Comparison of ENCODE assay signal across 18 cellular contexts in genomic region chr5:147413266-147413665, GRCh38.
"Had no signal": no experiment of that assay in that cellular context is flagged by ENCODE, and none has a peak within 500 bp of the region (broad histone marks: within the 10 kb centered on the region; RNA-seq: fewer than 3 reads in every experiment).

No MANE protein-coding gene starts in this region.

- H3K27me3 Mint-ChIP-seq: activated CD4-positive, alpha-beta T cell treated with anti-CD3 and anti-CD28 coated beads, Interleukin-2, amount 10 ng/mL, durations not matched to agents 7 days and 5 days; activated naive CD4-positive, alpha-beta T cell treated with anti-CD3 and anti-CD28 coated beads, Interleukin-2, amount 10 ng/mL, durations not matched to agents 7 days and 5 days had no signal

- H3K9me3 Mint-ChIP-seq: activated CD4-positive, alpha-beta T cell treated with anti-CD3 and anti-CD28 coated beads, Interleukin-2, amount 10 ng/mL, durations not matched to agents 7 days and 5 days; activated naive CD4-positive, alpha-beta T cell treated with anti-CD3 and anti-CD28 coated beads, Interleukin-2, amount 10 ng/mL, durations not matched to agents 7 days and 5 days; activated T-helper 17 cell treated with anti-CD3 and anti-CD28 coated beads, Interleukin-2, amount 50 U/mL, for 72 hours; neural crest cell; stimulated activated effector memory CD8-positive, alpha-beta T cell treated with anti-CD3 and anti-CD28 coated beads, Interleukin-12 subunit alpha, Interleukin-12 subunit beta, amount 100 ng/mL, for 72 hours had no signal

- DNase-seq: activated CD4-positive, alpha-beta T cell treated with anti-CD3 and anti-CD28 coated beads, Interleukin-2, amount 10 ng/mL, durations not matched to agents 7 days and 5 days; activated CD4-positive, CD25-positive, alpha-beta regulatory T cell; activated naive CD4-positive, alpha-beta T cell treated with anti-CD3 and anti-CD28 coated beads, Interleukin-2, amount 10 ng/mL, durations not matched to agents 7 days and 5 days; activated T-cell treated with anti-CD3 and anti-CD28 coated beads for 4 hours; foreskin fibroblast; heart left ventricle; islet precursor cell; left lung; mesendoderm; ovary; retina; small intestine; T-helper 17 cell had no signal

- H3K27ac ChIP-seq: breast epithelium, left lung, ovary had no signal

- ATAC-seq: activated T-helper 17 cell treated with anti-CD3 and anti-CD28 coated beads, Interleukin-2, amount 50 U/mL, for 72 hours; esophagus mucosa; heart left ventricle; left lung; stimulated activated effector memory CD8-positive, alpha-beta T cell treated with anti-CD3 and anti-CD28 coated beads, Interleukin-12 subunit alpha, Interleukin-12 subunit beta, amount 100 ng/mL, for 72 hours; T-helper 17 cell had no signal

- H3K36me3 ChIP-seq: breast epithelium, left lung, ovary had no signal

- H3K4me3 Mint-ChIP-seq: activated CD4-positive, alpha-beta T cell treated with anti-CD3 and anti-CD28 coated beads, Interleukin-2, amount 10 ng/mL, durations not matched to agents 7 days and 5 days; activated naive CD4-positive, alpha-beta T cell treated with anti-CD3 and anti-CD28 coated beads, Interleukin-2, amount 10 ng/mL, durations not matched to agents 7 days and 5 days; activated T-helper 17 cell treated with anti-CD3 and anti-CD28 coated beads, Interleukin-2, amount 50 U/mL, for 72 hours; neural crest cell; stimulated activated effector memory CD8-positive, alpha-beta T cell treated with anti-CD3 and anti-CD28 coated beads, Interleukin-12 subunit alpha, Interleukin-12 subunit beta, amount 100 ng/mL, for 72 hours; T-helper 17 cell had no signal

- H3K36me3 Mint-ChIP-seq: activated naive CD4-positive, alpha-beta T cell treated with anti-CD3 and anti-CD28 coated beads, Interleukin-2, amount 10 ng/mL, durations not matched to agents 7 days and 5 days; stimulated activated effector memory CD8-positive, alpha-beta T cell treated with anti-CD3 and anti-CD28 coated beads, Interleukin-12 subunit alpha, Interleukin-12 subunit beta, amount 100 ng/mL, for 72 hours had no signal

- H3K4me3 ChIP-seq: breast epithelium, heart left ventricle, left lung, ovary had no signal

- H3K4me1 ChIP-seq: breast epithelium had no signal

- H3K4me1 Mint-ChIP-seq: activated CD4-positive, alpha-beta T cell treated with anti-CD3 and anti-CD28 coated beads, Interleukin-2, amount 10 ng/mL, durations not matched to agents 7 days and 5 days; activated naive CD4-positive, alpha-beta T cell treated with anti-CD3 and anti-CD28 coated beads, Interleukin-2, amount 10 ng/mL, durations not matched to agents 7 days and 5 days; activated T-helper 17 cell treated with anti-CD3 and anti-CD28 coated beads, Interleukin-2, amount 50 U/mL, for 72 hours; stimulated activated effector memory CD8-positive, alpha-beta T cell treated with anti-CD3 and anti-CD28 coated beads, Interleukin-12 subunit alpha, Interleukin-12 subunit beta, amount 100 ng/mL, for 72 hours; T-helper 17 cell had no signal

- H3K27ac Mint-ChIP-seq: activated CD4-positive, alpha-beta T cell treated with anti-CD3 and anti-CD28 coated beads, Interleukin-2, amount 10 ng/mL, durations not matched to agents 7 days and 5 days; activated naive CD4-positive, alpha-beta T cell treated with anti-CD3 and anti-CD28 coated beads, Interleukin-2, amount 10 ng/mL, durations not matched to agents 7 days and 5 days; activated T-helper 17 cell treated with anti-CD3 and anti-CD28 coated beads, Interleukin-2, amount 50 U/mL, for 72 hours; stimulated activated effector memory CD8-positive, alpha-beta T cell treated with anti-CD3 and anti-CD28 coated beads, Interleukin-12 subunit alpha, Interleukin-12 subunit beta, amount 100 ng/mL, for 72 hours; T-helper 17 cell had no signal

- H3K9me3 ChIP-seq: breast epithelium, heart left ventricle, left lung, ovary had no signal

- H3K27me3 ChIP-seq: breast epithelium, heart left ventricle, left lung, ovary had no signal
